Comparison of ENCODE assay signal across 8 cellular contexts in the genomic region with DNA sequence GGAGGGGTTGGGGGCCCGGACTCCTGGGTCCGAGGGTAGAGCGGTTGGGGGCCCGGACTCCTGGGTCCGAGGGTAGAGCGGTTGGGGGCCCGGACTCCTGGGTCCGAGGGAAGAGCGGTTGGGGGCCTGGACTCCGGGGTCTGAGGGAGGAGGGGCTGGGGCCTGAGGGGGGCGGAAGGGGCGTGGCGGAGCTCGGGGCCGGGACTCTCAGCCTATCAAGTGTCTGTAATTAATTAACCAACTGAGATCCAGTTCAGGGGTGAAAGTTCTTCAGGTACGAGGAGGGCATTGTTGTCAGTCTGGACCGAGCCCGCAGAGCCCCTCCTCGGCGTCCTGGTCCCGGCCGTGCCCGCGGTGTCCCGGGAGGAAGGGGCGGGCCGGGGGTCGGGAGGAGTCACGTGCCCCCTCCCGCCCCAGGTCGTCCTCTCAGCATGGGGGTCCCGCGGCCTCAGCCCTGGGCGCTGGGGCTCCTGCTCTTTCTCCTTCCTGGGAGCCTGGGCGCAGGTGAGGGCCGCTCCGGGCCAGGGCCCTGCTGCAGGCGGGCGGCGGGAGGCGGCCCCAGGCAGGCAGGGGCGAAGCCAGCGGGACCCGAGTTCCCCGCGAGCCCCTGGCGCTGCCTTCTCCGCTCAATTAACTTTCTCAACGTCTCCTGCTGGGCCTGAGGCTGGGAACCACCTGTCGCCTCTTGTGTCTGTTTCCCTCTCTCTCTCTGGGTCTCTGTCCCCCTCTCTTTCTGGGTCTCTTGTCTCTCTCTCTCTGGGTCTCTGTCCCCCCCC. TPM values are rescaled to one million over a fixed set of nuclear protein-coding genes. Genes with fewer than 3 reads are reported as not detected.
DNase-seq lines count a peak whose midpoint lies in the region; ATAC-seq and TF ChIP-seq lines count a peak whose summit lies in the region.

No MANE protein-coding gene starts in this region.

- H3K4me3 ChIP-seq in Panc1 (ENCODE audit: low read depth in 2 of 2, low read length in 2 of 2), result peak overlapping the region; percentile 54 to 61
- H3K4me3 ChIP-seq in choroid plexus epithelial cell (ENCODE audit: low read depth, low read length), result peak overlapping the region; percentile 73
- peak overlapping the region; percentile 60 for H3K4me3 ChIP-seq in lower leg skin (ENCODE audit: low read depth, poor library complexity, severe bottlenecking)

- peaks cover 29% of the 10 kb centered on the region for H3K4me1 Mint-ChIP-seq in activated CD4-positive, alpha-beta T cell treated with anti-CD3 and anti-CD28 coated beads, Interleukin-2, amount 10 ng/mL, durations not matched to agents 7 days and 5 days

- POLR2A ChIA-PET in activated CD4-positive, alpha-beta T cell treated with anti-CD3 and anti-CD28 coated beads, Interleukin-2, amount 10 ng/mL, durations not matched to agents 7 days and 5 days (lab: Charles Lee), result no interaction called here
- POLR2A ChIA-PET in Panc1 (lab: Charles Lee) (no interaction called here), HEK293T (lab: Yijun Ruan, JAX) (interaction anchor here (0.7 to 1.5 kb wide), 7 partner anchors 9 to 185 kb away, joined by 3 to 6 read pairs (median 4); a partner anchor contains a TSS)

- DNase-seq in activated CD4-positive, alpha-beta T cell treated with anti-CD3 and anti-CD28 coated beads, Interleukin-2, amount 10 ng/mL, durations not matched to agents 7 days and 5 days, result no peak
- no peak for DNase-seq in activated CD4-positive, alpha-beta T cell treated with anti-CD3 and anti-CD28 coated beads, Interleukin-2, amount 50 U/mL, for 4 hours
- DNase-seq in Panc1 (ENCODE audit: low read depth, low spot score), result no peak
- DNase-seq in choroid plexus epithelial cell (ENCODE audit: low read depth), result peak; percentile 39
- peak; percentile 46 to 93 for DNase-seq in lower leg skin (ENCODE audit: low spot score in 2 of 2)
- DNase-seq in HEK293T (ENCODE audit: extremely low spot score), result no peak
- DNase-seq in cerebellar nuclear complex (lab: John Stamatoyannopoulos, UW), result no peak

- peak overlapping the region; percentile 74 for H3K4me3 Mint-ChIP-seq in activated CD4-positive, alpha-beta T cell treated with anti-CD3 and anti-CD28 coated beads, Interleukin-2, amount 10 ng/mL, durations not matched to agents 7 days and 5 days

- no peaks in the 10 kb centered on the region for H3K9me3 ChIP-seq in Panc1 (ENCODE audit: control insufficient read depth, insufficient read depth, low read depth, low read length)

- in situ Hi-C loops in Panc1 (cut with HindIII; ENCODE audit: low pct_unique_long_range_greater_than_20kb, low sequenced_read_pairs), result no loop called here

- peak overlapping the region; percentile 89 for H3K27ac Mint-ChIP-seq in activated CD4-positive, alpha-beta T cell treated with anti-CD3 and anti-CD28 coated beads, Interleukin-2, amount 10 ng/mL, durations not matched to agents 7 days and 5 days

- intact Hi-C loops in Panc1 (cut with micrococcal nuclease; ENCODE audit: unreplicated experiment) (no loop called here), lower leg skin (cut with DNase I; ENCODE audit: low total_unique reads) (no loop called here)

- CTCF ChIA-PET in activated CD4-positive, alpha-beta T cell treated with anti-CD3 and anti-CD28 coated beads, Interleukin-2, amount 10 ng/mL, durations not matched to agents 7 days and 5 days (lab: Charles Lee), result interaction anchor here (1.5 kb wide), 1 partner anchor 34 kb away, joined by 5 read pairs; no protein-coding TSS in a partner anchor
- CTCF ChIA-PET in Panc1 (lab: Charles Lee), result interaction anchor here (0.7 kb wide), 1 partner anchor 9 kb away, joined by 3 read pairs; no protein-coding TSS in a partner anchor
- CTCF ChIA-PET in HEK293T (lab: Yijun Ruan, JAX), result no interaction called here

- H3K36me3 Mint-ChIP-seq in activated CD4-positive, alpha-beta T cell treated with anti-CD3 and anti-CD28 coated beads, Interleukin-2, amount 10 ng/mL, durations not matched to agents 7 days and 5 days (ENCODE audit: low read depth), result peaks cover 3% of the 10 kb centered on the region

- H3K9me3 Mint-ChIP-seq in activated CD4-positive, alpha-beta T cell treated with anti-CD3 and anti-CD28 coated beads, Interleukin-2, amount 10 ng/mL, durations not matched to agents 7 days and 5 days, result no peaks in the 10 kb centered on the region

- no peaks in the 10 kb centered on the region for H3K4me1 ChIP-seq in Panc1 (ENCODE audit: control insufficient read depth, insufficient read depth, low read length)

- 1% methylated on average over 36 to 39 of the region's 50 CpGs for WGBS in lower leg skin, 2 donors

- H3K27ac ChIP-seq in Panc1 (ENCODE audit: low read length), result no peak overlapping the region
- H3K27ac ChIP-seq in temporal lobe (ENCODE audit: low read depth, low read length), result peak overlapping the region; percentile 27

- no peaks in the 10 kb centered on the region for H3K27me3 ChIP-seq in Panc1 (ENCODE audit: control insufficient read depth, insufficient read depth, low read length)

- no peak for TF ChIP-seq CTCF in Panc1 (IDR thresholded peaks at IDR 0.05)
- TF ChIP-seq CTCF in choroid plexus epithelial cell (conservative IDR thresholded peaks at IDR 0.05; ENCODE audit: low read depth, low read length), result no peak
- TF ChIP-seq CTCF in lower leg skin (IDR thresholded peaks at IDR 0.05), result no peak

- no peaks in the 10 kb centered on the region for H3K27me3 Mint-ChIP-seq in activated CD4-positive, alpha-beta T cell treated with anti-CD3 and anti-CD28 coated beads, Interleukin-2, amount 10 ng/mL, durations not matched to agents 7 days and 5 days

- BruUV-seq in Panc1 (replicated peaks; lab: Mats Ljungman, UMichigan), result no TSS peak

- H3K36me3 ChIP-seq in Panc1 (ENCODE audit: control insufficient read depth, insufficient read depth, low read length), result no peaks in the 10 kb centered on the region

- TF ChIP-seq POLR2A in lower leg skin (IDR thresholded peaks at IDR 0.05), result no peak

- ATAC-seq in Panc1, result peak; percentile 76

TF ChIP-seq in HEK293T, 16 proteins besides CTCF, POLR2A, EP300 and RAD21:
- TF ChIP-seq BHLHE40 (IDR thresholded peaks at IDR 0.05; ENCODE audit: borderline replicate concordance) (no peak), ARNT (IDR thresholded peaks at IDR 0.05) (no peak), HDGF (IDR thresholded peaks at IDR 0.05; ENCODE audit: borderline replicate concordance) (no peak), CTBP1 (IDR thresholded peaks at IDR 0.05; ENCODE audit: borderline replicate concordance) (no peak), ZNF384 (IDR thresholded peaks at IDR 0.05) (no peak), FOXM1 (IDR thresholded peaks at IDR 0.05; ENCODE audit: borderline replicate concordance) (no peak), L3MBTL2 (conservative IDR thresholded peaks at IDR 0.05) (no peak; the same call in 1 of the 2 replicates), SP1 (IDR thresholded peaks at IDR 0.05) (no peak), TARDBP (IDR thresholded peaks at IDR 0.05) (no peak), FOXA1 (IDR thresholded peaks at IDR 0.05) (no peak), FOXK2 (IDR thresholded peaks at IDR 0.05) (no peak), SUZ12 (IDR thresholded peaks at IDR 0.05) (no peak), ELF4 (IDR thresholded peaks at IDR 0.05) (no peak), LEF1 (IDR thresholded peaks at IDR 0.05; ENCODE audit: borderline replicate concordance) (no peak), NFRKB (IDR thresholded peaks at IDR 0.05) (no peak)
- TF ChIP-seq, protein P1, sequence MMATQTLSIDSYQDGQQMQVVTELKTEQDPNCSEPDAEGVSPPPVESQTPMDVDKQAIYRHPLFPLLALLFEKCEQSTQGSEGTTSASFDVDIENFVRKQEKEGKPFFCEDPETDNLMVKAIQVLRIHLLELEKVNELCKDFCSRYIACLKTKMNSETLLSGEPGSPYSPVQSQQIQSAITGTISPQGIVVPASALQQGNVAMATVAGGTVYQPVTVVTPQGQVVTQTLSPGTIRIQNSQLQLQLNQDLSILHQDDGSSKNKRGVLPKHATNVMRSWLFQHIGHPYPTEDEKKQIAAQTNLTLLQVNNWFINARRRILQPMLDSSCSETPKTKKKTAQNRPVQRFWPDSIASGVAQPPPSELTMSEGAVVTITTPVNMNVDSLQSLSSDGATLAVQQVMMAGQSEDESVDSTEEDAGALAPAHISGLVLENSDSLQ (IDR thresholded peaks at IDR 0.05), result no peak
TF ChIP-seq in HEK293T: peak in this region for 0.

RNA-seq across cellular contexts. Expression of a gene that starts 0.7 kb away (rescaled TPM):
- total RNA-seq in activated CD4-positive, alpha-beta T cell treated with anti-CD3 and anti-CD28 coated beads, Interleukin-2, amount 10 ng/mL, durations not matched to agents 7 days and 5 days, result 10 to 100 TPM; 25.0 to 27.4 TPM
- total RNA-seq in Panc1 (2021; ENCODE audit: unreplicated experiment) (16.7 TPM), lower leg skin (100 to 1,000 TPM; 130 to 198 (median 146) TPM), temporal lobe (16.2 TPM)
- 39.5 TPM for polyA plus RNA-seq in Panc1 (2012; ENCODE audit: insufficient read length)

RNA-seq across cellular contexts. Expression of a gene that starts 14.6 kb away (rescaled TPM):
- 1 to 10 TPM; 4.2 TPM for total RNA-seq in activated CD4-positive, alpha-beta T cell treated with anti-CD3 and anti-CD28 coated beads, Interleukin-2, amount 10 ng/mL, durations not matched to agents 7 days and 5 days
- total RNA-seq in Panc1 (2021; ENCODE audit: unreplicated experiment) (3.0 TPM), lower leg skin (10 to 100 TPM in 2 of 4 donors, 1 to 10 TPM in 2; 8.8 to 15.3 (median 10.9) TPM), temporal lobe (2.5 TPM)
- 16.3 TPM for polyA plus RNA-seq in Panc1 (2012; ENCODE audit: insufficient read length)

RNA-seq across cellular contexts. Expression of a gene that starts 16.9 kb away (rescaled TPM):
- 1,000 to 10,000 TPM; 1,996 to 2,084 TPM for total RNA-seq in activated CD4-positive, alpha-beta T cell treated with anti-CD3 and anti-CD28 coated beads, Interleukin-2, amount 10 ng/mL, durations not matched to agents 7 days and 5 days
- total RNA-seq in Panc1 (2021; ENCODE audit: unreplicated experiment) (956 TPM), lower leg skin (1,000 to 10,000 TPM; 4,267 to 5,958 (median 4,793) TPM), temporal lobe (4,583 TPM)
- polyA plus RNA-seq in Panc1 (2012; ENCODE audit: insufficient read length), result 2,025 TPM

RNA-seq across cellular contexts. Expression of a gene that starts 25.8 kb away (rescaled TPM):
- total RNA-seq in activated CD4-positive, alpha-beta T cell treated with anti-CD3 and anti-CD28 coated beads, Interleukin-2, amount 10 ng/mL, durations not matched to agents 7 days and 5 days, result 1,000 to 10,000 TPM; 2,327 to 2,349 TPM
- total RNA-seq in Panc1 (2021; ENCODE audit: unreplicated experiment) (1,196 TPM), lower leg skin (1,000 to 10,000 TPM; 3,727 to 4,286 (median 3,958) TPM), temporal lobe (1,467 TPM)
- polyA plus RNA-seq in Panc1 (2012; ENCODE audit: insufficient read length), result 1,501 TPM

RNA-seq across cellular contexts. Expression of a gene that starts 39.1 kb away (rescaled TPM):
- 100 to 1,000 TPM; 348 to 355 TPM for total RNA-seq in activated CD4-positive, alpha-beta T cell treated with anti-CD3 and anti-CD28 coated beads, Interleukin-2, amount 10 ng/mL, durations not matched to agents 7 days and 5 days
- total RNA-seq in Panc1 (2021; ENCODE audit: unreplicated experiment) (1.5 TPM), lower leg skin (1 to 10 TPM; 2.8 to 6.0 (median 4.4) TPM), temporal lobe (0.25 TPM)
- 2.9 TPM for polyA plus RNA-seq in Panc1 (2012; ENCODE audit: insufficient read length)

Comparison
In these comparisons a context has a peak if more than half of its experiments do, and no peak if none do; other contexts are left out.
1. DNase-seq: peak in choroid plexus epithelial cell (single experiment) and lower leg skin (2 of 2); none in activated CD4-positive, alpha-beta T cell treated with anti-CD3 and anti-CD28 coated beads, Interleukin-2, amount 10 ng/mL, durations not matched to agents 7 days and 5 days (single experiment), activated CD4-positive, alpha-beta T cell treated with anti-CD3 and anti-CD28 coated beads, Interleukin-2, amount 50 U/mL, for 4 hours (0 of 2), Panc1 (single experiment), HEK293T (single experiment) and cerebellar nuclear complex (0 of 2).
2. Peak in every context shown above with its lines, with median percentiles within 50 percentile points of each other: H3K4me3 ChIP-seq.